In genomic region chr7:100949227-100949930, GRCh38 we compare ENCODE assay signal across 1 cellular context.
TF ChIP-seq lines count a peak whose summit lies in the region.

Gene MUC3A, plus strand, starts transcription at chr7:100949534. Its CDS starts 91 bp downstream, at chr7:100949625.

TF ChIP-seq in IMR-90, 13 proteins besides CTCF, POLR2A, EP300 and RAD21:
- no peak for TF ChIP-seq FOS (IDR thresholded peaks at IDR 0.05; ENCODE audit: low read depth, low read length)
TF ChIP-seq in IMR-90: peak in this region for 0.
